ENCODE assay signal across 1 cellular context in the genomic region with DNA sequence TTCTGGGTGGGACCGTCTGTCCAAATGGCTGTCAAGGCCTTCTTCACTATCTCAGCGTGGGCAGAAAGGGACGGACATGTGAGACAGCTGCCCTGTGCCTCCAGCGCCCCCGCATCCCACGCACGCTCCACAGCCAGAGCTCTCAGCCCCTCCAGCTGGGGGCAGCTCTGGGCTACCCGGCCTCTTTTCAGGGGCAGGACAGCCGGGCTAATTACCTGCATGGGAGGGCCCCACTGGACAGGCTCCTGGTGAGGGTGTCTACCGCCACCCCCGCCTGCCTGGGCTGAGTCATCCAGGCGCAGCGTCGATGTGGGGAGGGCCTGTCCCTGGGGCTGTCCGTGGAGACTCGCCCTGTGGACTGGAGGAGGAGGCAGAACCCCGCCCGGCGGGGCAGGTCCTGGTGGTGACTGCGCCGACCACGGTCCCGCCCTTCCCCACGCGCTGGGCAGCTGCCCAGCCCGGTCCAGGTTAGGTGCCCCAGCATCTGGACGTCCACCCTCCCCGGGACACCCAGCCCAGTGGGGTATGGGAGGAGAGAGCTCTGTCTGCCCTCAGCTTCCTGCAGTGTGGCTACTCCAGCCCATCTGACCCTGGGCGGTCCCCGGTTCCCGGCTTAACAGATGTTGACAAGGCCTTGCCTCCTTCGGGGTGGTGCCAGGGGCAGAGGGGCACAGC.
TF ChIP-seq lines count a peak whose summit lies in the region.

No MANE protein-coding gene starts in this region.

TF ChIP-seq in GM23338, 12 proteins besides CTCF, POLR2A, EP300 and RAD21:
- TF ChIP-seq NANOG (IDR thresholded peaks at IDR 0.05; ENCODE audit: borderline replicate concordance), result no peak
- no peak for TF ChIP-seq STAT1 (IDR thresholded peaks at IDR 0.05; ENCODE audit: unreplicated experiment)
- TF ChIP-seq POLR2AphosphoS5 (IDR thresholded peaks at IDR 0.05; ENCODE audit: low read depth), result no peak
- TF ChIP-seq, protein P1, sequence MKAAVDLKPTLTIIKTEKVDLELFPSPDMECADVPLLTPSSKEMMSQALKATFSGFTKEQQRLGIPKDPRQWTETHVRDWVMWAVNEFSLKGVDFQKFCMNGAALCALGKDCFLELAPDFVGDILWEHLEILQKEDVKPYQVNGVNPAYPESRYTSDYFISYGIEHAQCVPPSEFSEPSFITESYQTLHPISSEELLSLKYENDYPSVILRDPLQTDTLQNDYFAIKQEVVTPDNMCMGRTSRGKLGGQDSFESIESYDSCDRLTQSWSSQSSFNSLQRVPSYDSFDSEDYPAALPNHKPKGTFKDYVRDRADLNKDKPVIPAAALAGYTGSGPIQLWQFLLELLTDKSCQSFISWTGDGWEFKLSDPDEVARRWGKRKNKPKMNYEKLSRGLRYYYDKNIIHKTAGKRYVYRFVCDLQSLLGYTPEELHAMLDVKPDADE (IDR thresholded peaks at IDR 0.05), result no peak
- TF ChIP-seq, protein P2, sequence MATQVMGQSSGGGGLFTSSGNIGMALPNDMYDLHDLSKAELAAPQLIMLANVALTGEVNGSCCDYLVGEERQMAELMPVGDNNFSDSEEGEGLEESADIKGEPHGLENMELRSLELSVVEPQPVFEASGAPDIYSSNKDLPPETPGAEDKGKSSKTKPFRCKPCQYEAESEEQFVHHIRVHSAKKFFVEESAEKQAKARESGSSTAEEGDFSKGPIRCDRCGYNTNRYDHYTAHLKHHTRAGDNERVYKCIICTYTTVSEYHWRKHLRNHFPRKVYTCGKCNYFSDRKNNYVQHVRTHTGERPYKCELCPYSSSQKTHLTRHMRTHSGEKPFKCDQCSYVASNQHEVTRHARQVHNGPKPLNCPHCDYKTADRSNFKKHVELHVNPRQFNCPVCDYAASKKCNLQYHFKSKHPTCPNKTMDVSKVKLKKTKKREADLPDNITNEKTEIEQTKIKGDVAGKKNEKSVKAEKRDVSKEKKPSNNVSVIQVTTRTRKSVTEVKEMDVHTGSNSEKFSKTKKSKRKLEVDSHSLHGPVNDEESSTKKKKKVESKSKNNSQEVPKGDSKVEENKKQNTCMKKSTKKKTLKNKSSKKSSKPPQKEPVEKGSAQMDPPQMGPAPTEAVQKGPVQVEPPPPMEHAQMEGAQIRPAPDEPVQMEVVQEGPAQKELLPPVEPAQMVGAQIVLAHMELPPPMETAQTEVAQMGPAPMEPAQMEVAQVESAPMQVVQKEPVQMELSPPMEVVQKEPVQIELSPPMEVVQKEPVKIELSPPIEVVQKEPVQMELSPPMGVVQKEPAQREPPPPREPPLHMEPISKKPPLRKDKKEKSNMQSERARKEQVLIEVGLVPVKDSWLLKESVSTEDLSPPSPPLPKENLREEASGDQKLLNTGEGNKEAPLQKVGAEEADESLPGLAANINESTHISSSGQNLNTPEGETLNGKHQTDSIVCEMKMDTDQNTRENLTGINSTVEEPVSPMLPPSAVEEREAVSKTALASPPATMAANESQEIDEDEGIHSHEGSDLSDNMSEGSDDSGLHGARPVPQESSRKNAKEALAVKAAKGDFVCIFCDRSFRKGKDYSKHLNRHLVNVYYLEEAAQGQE (IDR thresholded peaks at IDR 0.05; ENCODE audit: unreplicated experiment), result no peak
- no peak for TF ChIP-seq ZNF114 (CRISPR knock-in tag; IDR thresholded peaks at IDR 0.05)
- TF ChIP-seq, protein P3, sequence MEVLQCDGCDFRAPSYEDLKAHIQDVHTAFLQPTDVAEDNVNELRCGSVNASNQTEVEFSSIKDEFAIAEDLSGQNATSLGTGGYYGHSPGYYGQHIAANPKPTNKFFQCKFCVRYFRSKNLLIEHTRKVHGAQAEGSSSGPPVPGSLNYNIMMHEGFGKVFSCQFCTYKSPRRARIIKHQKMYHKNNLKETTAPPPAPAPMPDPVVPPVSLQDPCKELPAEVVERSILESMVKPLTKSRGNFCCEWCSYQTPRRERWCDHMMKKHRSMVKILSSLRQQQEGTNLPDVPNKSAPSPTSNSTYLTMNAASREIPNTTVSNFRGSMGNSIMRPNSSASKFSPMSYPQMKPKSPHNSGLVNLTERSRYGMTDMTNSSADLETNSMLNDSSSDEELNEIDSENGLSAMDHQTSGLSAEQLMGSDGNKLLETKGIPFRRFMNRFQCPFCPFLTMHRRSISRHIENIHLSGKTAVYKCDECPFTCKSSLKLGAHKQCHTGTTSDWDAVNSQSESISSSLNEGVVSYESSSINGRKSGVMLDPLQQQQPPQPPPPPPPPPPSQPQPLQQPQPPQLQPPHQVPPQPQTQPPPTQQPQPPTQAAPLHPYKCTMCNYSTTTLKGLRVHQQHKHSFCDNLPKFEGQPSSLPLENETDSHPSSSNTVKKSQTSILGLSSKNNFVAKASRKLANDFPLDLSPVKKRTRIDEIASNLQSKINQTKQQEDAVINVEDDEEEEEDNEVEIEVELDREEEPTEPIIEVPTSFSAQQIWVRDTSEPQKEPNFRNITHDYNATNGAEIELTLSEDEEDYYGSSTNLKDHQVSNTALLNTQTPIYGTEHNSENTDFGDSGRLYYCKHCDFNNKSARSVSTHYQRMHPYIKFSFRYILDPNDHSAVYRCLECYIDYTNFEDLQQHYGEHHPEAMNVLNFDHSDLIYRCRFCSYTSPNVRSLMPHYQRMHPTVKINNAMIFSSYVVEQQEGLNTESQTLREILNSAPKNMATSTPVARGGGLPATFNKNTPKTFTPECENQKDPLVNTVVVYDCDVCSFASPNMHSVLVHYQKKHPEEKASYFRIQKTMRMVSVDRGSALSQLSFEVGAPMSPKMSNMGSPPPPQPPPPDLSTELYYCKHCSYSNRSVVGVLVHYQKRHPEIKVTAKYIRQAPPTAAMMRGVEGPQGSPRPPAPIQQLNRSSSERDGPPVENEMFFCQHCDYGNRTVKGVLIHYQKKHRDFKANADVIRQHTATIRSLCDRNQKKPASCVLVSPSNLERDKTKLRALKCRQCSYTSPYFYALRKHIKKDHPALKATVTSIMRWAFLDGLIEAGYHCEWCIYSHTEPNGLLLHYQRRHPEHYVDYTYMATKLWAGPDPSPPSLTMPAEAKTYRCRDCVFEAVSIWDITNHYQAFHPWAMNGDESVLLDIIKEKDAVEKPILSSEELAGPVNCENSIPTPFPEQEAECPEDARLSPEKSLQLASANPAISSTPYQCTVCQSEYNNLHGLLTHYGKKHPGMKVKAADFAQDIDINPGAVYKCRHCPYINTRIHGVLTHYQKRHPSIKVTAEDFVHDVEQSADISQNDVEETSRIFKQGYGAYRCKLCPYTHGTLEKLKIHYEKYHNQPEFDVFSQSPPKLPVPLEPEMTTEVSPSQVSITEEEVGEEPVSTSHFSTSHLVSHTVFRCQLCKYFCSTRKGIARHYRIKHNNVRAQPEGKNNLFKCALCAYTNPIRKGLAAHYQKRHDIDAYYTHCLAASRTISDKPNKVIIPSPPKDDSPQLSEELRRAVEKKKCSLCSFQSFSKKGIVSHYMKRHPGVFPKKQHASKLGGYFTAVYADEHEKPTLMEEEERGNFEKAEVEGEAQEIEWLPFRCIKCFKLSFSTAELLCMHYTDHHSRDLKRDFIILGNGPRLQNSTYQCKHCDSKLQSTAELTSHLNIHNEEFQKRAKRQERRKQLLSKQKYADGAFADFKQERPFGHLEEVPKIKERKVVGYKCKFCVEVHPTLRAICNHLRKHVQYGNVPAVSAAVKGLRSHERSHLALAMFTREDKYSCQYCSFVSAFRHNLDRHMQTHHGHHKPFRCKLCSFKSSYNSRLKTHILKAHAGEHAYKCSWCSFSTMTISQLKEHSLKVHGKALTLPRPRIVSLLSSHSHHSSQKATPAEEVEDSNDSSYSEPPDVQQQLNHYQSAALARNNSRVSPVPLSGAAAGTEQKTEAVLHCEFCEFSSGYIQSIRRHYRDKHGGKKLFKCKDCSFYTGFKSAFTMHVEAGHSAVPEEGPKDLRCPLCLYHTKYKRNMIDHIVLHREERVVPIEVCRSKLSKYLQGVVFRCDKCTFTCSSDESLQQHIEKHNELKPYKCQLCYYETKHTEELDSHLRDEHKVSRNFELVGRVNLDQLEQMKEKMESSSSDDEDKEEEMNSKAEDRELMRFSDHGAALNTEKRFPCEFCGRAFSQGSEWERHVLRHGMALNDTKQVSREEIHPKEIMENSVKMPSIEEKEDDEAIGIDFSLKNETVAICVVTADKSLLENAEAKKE (CRISPR knock-in tag; IDR thresholded peaks at IDR 0.05), result no peak
- no peak for TF ChIP-seq ZNF331 (CRISPR knock-in tag; IDR thresholded peaks at IDR 0.05; ENCODE audit: low read depth)
- no peak for TF ChIP-seq CREB1 (CRISPR knock-in tag; IDR thresholded peaks at IDR 0.05; ENCODE audit: low read depth)
- no peak for TF ChIP-seq EZH2 (IDR thresholded peaks at IDR 0.05; ENCODE audit: low read depth, unreplicated experiment)
- no peak for TF ChIP-seq JUNB (IDR thresholded peaks at IDR 0.05; ENCODE audit: unreplicated experiment)
- no peak for TF ChIP-seq EZH2phosphoT487 (IDR thresholded peaks at IDR 0.05; ENCODE audit: unreplicated experiment)
